ENCODE assay signal across 30 cellular contexts in genomic region chr6:169341706-169342105, GRCh38.
"Had no signal": no experiment of that assay in that cellular context is flagged by ENCODE, and none has a peak within 500 bp of the region (broad histone marks: within the 10 kb centered on the region; RNA-seq: fewer than 3 reads in every experiment).

No MANE protein-coding gene starts in this region.

- H3K27ac ChIP-seq: coronary artery, dorsolateral prefrontal cortex, esophagus muscularis mucosa, heart right ventricle, left lung, parathyroid adenoma, psoas muscle, spleen, testis, vagina had no signal

- H3K9ac ChIP-seq: parathyroid adenoma had no signal

- H3K9me3 ChIP-seq: left lung, mucosa of descending colon, psoas muscle, testis, vagina had no signal

- ATAC-seq: activated naive CD8-positive, alpha-beta T cell treated with anti-CD3 and anti-CD28 coated beads, Interleukin-2, amount 50 U/mL, for 24 hours; activated T-cell treated with anti-CD3 and anti-CD28 coated beads, Interleukin-2, amount 50 U/mL, for 4 hours; activated T-helper 17 cell treated with anti-CD3 and anti-CD28 coated beads, Interleukin-2, amount 50 U/mL, for 72 hours; effector memory CD8-positive, alpha-beta T cell; heart right ventricle; left lung; mucosa of descending colon; psoas muscle; WTC11 had no signal

- H3K4me1 ChIP-seq: esophagus muscularis mucosa, heart right ventricle, left lung, parathyroid adenoma, psoas muscle, spleen, testis had no signal

- H3K4me3 ChIP-seq: coronary artery, dorsolateral prefrontal cortex, esophagus muscularis mucosa, heart right ventricle, left lung, lung, mucosa of descending colon, psoas muscle, spleen, testis, vagina had no signal

- H3K36me3 ChIP-seq: esophagus muscularis mucosa, heart right ventricle, left lung, spleen, vagina had no signal

- H3K79me2 ChIP-seq: parathyroid adenoma had no signal

- H2AFZ ChIP-seq: parathyroid adenoma had no signal

- H3K27me3 ChIP-seq: esophagus muscularis mucosa, left lung, spleen, testis, vagina had no signal

- DNase-seq: activated CD4-positive, alpha-beta memory T cell treated with anti-CD3 and anti-CD28 coated beads, Interleukin-2, amount 10 ng/mL, durations not matched to agents 7 days and 5 days; activated CD4-positive, alpha-beta T cell treated with anti-CD3 and anti-CD28 coated beads for 1 hour; activated CD4-positive, alpha-beta T cell treated with anti-CD3 and anti-CD28 coated beads, Interleukin-2, amount 10 ng/mL, durations not matched to agents 7 days and 5 days; activated CD8-positive, alpha-beta memory T cell treated with anti-CD3 and anti-CD28 coated beads, Interleukin-2, amount 50 U/mL, for 48 hours; activated gamma-delta T cell treated with Interleukin-2 at 50 U/mL for 16 hours; activated naive CD8-positive, alpha-beta T cell treated with anti-CD3 and anti-CD28 coated beads, Interleukin-2, amount 50 U/mL, for 24 hours; activated T-cell treated with anti-CD3 and anti-CD28 coated beads, Interleukin-2, amount 50 U/mL, for 4 hours; amygdala; effector memory CD8-positive, alpha-beta T cell; foreskin melanocyte; heart right ventricle; left lung; mucosa of descending colon; naive B cell; nephron progenitor cell; nucleus accumbens; psoas muscle; spleen; stimulated activated naive CD4-positive, alpha-beta T cell treated with Interleukin-2 at 50 U/mL for 16 hours; T-helper 2 cell; testis; trophoblast cell had no signal
